19 cellular contexts compared by ENCODE assay signal in the genomic region with DNA sequence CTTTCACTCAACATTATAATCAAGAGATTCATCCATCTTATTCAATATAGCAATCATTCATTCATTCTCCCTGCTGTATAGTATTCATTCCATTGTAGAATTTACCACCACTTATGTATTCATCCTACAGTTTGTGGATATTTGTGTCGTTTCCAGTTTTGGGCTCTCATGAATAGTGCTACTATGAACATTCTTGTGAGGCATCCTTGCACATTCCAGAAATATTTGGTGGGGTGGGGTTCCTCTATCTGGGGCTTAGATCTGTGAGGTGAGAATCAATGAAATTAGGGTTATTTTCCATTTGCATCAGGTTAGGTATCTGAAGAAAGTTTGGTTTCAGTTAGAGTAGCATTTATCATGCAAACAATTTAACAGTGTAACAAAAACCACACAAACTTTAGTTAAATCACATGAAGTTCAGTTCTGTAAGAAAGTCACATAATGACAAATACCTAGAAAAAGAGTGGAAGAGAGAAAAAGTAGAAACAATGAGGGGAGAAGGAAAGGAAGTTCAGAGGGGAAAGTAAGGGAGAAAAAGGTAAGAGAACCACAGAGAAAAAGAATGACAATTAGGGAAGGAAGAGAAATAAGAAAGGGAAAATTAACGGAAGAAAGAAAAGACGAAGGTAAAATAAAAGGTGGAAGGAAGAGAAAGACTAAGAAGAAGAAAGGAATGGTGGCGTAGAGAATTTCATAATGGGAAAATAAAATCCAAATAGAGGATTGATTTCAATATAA. TPM values are rescaled to one million over a fixed set of nuclear protein-coding genes. Genes with fewer than 3 reads are reported as not detected.
"Had no signal": no experiment of that assay in that cellular context is flagged by ENCODE, and none has a peak within 500 bp of the region (broad histone marks: within the 10 kb centered on the region; RNA-seq: fewer than 3 reads in every experiment).

No MANE protein-coding gene starts in this region.

- H3K9me3 ChIP-seq: mucosa of descending colon, sigmoid colon, stomach, thoracic aorta had no signal

- H3K27ac ChIP-seq: hepatocyte, sigmoid colon, stomach, thoracic aorta had no signal

- H3K36me3 ChIP-seq: sigmoid colon, stomach, thoracic aorta had no signal

- H3K4me1 ChIP-seq: sigmoid colon, stomach had no signal

- H3K27me3 ChIP-seq: hepatocyte, sigmoid colon, stomach had no signal

- DNase-seq: endodermal cell; erythroblast; foreskin melanocyte; head of caudate nucleus; left colon; mucosa of descending colon; naive thymus-derived CD8-positive, alpha-beta T cell; posterior cingulate gyrus; sigmoid colon; small intestine; stimulated activated CD4-positive, alpha-beta T cell treated with anti-CD3 and anti-CD28 coated beads, Interleukin-12 subunit alpha, Interleukin-12 subunit beta, amount 100 ng/mL, for 4 hours; stimulated activated naive CD4-positive, alpha-beta T cell; stomach; substantia nigra; trophoblast cell had no signal

- FAIRE-seq: endothelial cell of umbilical vein, small intestine had no signal

- ATAC-seq: left colon; mucosa of descending colon; naive thymus-derived CD8-positive, alpha-beta T cell had no signal

- H3K4me3 ChIP-seq: hepatocyte, mucosa of descending colon, sigmoid colon, stomach, thoracic aorta had no signal

RNA-seq across cellular contexts. Expression of a gene that starts 58.0 kb away (rescaled TPM):
- polyA plus RNA-seq: hepatocyte, neural cell had no signal
